In genomic region chr1:86461482-86461881, GRCh38 we compare ENCODE assay signal across 23 cellular contexts.
"Had no signal": no experiment of that assay in that cellular context is flagged by ENCODE, and none has a peak within 500 bp of the region (broad histone marks: within the 10 kb centered on the region; RNA-seq: fewer than 3 reads in every experiment).

No MANE protein-coding gene starts in this region.

- H3K4me1 ChIP-seq: esophagus muscularis mucosa, foreskin keratinocyte, gastroesophageal sphincter, heart left ventricle, left lung, neural progenitor cell, parathyroid adenoma, right lobe of liver, stomach, thyroid gland had no signal

- H3K27ac ChIP-seq: epithelial cell of prostate, esophagus muscularis mucosa, foreskin keratinocyte, gastroesophageal sphincter, heart left ventricle, hepatocyte, left lung, neural progenitor cell, parathyroid adenoma, right lobe of liver, stomach, thyroid gland had no signal

- DNase-seq: effector CD8-positive, alpha-beta T cell; endodermal cell; foreskin keratinocyte; heart left ventricle; left cardiac atrium; left lung; mesenchymal stem cell; naive B cell; right lobe of liver; stimulated activated CD4-positive, alpha-beta T cell treated with anti-CD3 and anti-CD28 coated beads, Interleukin-12 subunit alpha, Interleukin-12 subunit beta, amount 100 ng/mL, for 4 hours; stimulated activated CD4-positive, alpha-beta T cell treated with anti-CD3 and anti-CD28 coated beads, Interleukin-1b, Interleukin-23, amount 100 ng/mL, for 48 hours; stimulated activated CD4-positive, alpha-beta T cell treated with anti-CD3 and anti-CD28 coated beads, Interleukin-4, amount 100 ng/mL, for 24 hours; stimulated activated naive CD4-positive, alpha-beta T cell treated with Interleukin-2 at 50 U/mL for 16 hours; stomach; thyroid gland had no signal

- H3K4me3 ChIP-seq: esophagus muscularis mucosa, gastroesophageal sphincter, heart left ventricle, hepatocyte, left lung, mucosa of descending colon, neural progenitor cell, right lobe of liver, stomach, thyroid gland had no signal

- ATAC-seq: foreskin keratinocyte; gastroesophageal sphincter; left cardiac atrium; stimulated activated effector memory CD8-positive, alpha-beta T cell treated with anti-CD3 and anti-CD28 coated beads, Interleukin-12 subunit alpha, Interleukin-12 subunit beta, amount 100 ng/mL, for 72 hours had no signal

- H3K27me3 ChIP-seq: esophagus muscularis mucosa, foreskin keratinocyte, gastroesophageal sphincter, heart left ventricle, hepatocyte, left lung, neural progenitor cell, right lobe of liver, thyroid gland had no signal

- H3K9me3 ChIP-seq: esophagus muscularis mucosa, gastroesophageal sphincter, heart left ventricle, left lung, mucosa of descending colon, right lobe of liver, stomach, thyroid gland had no signal

- H3K36me3 ChIP-seq: esophagus muscularis mucosa, gastroesophageal sphincter, heart left ventricle, left lung, neural progenitor cell, right lobe of liver, stomach, thyroid gland had no signal
